Comparison of ENCODE assay signal across 40 cellular contexts in genomic region chr20:47161411-47161810, GRCh38.
"Had no signal": no experiment of that assay in that cellular context is flagged by ENCODE, and none has a peak within 500 bp of the region (broad histone marks: within the 10 kb centered on the region; RNA-seq: fewer than 3 reads in every experiment).

No MANE protein-coding gene starts in this region.

- H3K27ac Mint-ChIP-seq: activated naive CD4-positive, alpha-beta T cell treated with anti-CD3 and anti-CD28 coated beads for 36 hours; activated naive CD4-positive, alpha-beta T cell treated with anti-CD3 and anti-CD28 coated beads, Interleukin-2, amount 10 ng/mL, durations not matched to agents 7 days and 5 days; activated naive CD4-positive, alpha-beta T cell treated with anti-CD3 and anti-CD28 coated beads, Interleukin-2, amount 50 U/mL, for 24 hours; activated naive CD4-positive, alpha-beta T cell treated with anti-CD3 and anti-CD28 coated beads, Interleukin-2, amount 50 U/mL, for 72 hours; activated naive CD8-positive, alpha-beta T cell; activated naive CD8-positive, alpha-beta T cell treated with anti-CD3 and anti-CD28 coated beads for 36 hours; activated naive CD8-positive, alpha-beta T cell treated with anti-CD3 and anti-CD28 coated beads, Interleukin-2, amount 10 ng/mL, durations not matched to agents 7 days and 5 days; activated naive CD8-positive, alpha-beta T cell treated with anti-CD3 and anti-CD28 coated beads, Interleukin-2, amount 50 U/mL, for 24 hours; activated T-cell treated with anti-CD3 and anti-CD28 coated beads, Interleukin-2, amount 50 U/mL, for 24 hours; activated T-cell treated with anti-CD3 and anti-CD28 coated beads, Interleukin-2, amount 50 U/mL, for 72 hours; activated T-helper 1 cell treated with anti-CD3 and anti-CD28 coated beads, Interleukin-12 subunit alpha, Interleukin-12 subunit beta, Interleukin-2, Interleukin-4 antibody, amounts not matched to agents 30 ng/mL and 10 ng/mL and 1 ng/mL, durations not matched to agents 14 hours and 24 hours and 36 hours; activated T-helper 17 cell treated with anti-CD3 and anti-CD28 coated beads, Interleukin-2, amount 50 U/mL, for 72 hours; activated T-helper 2 cell treated with anti-CD3 and anti-CD28 coated beads, Interferon-gamma antibody, Interleukin-2, Interleukin-4, amounts not matched to agents 10 μg/mL and 5 μg/mL and 100 μg/mL, durations not matched to agents 14 hours and 24 hours and 36 hours; brain had no signal

- H3K4me3 Mint-ChIP-seq: activated naive CD4-positive, alpha-beta T cell treated with anti-CD3 and anti-CD28 coated beads for 36 hours; activated naive CD4-positive, alpha-beta T cell treated with anti-CD3 and anti-CD28 coated beads, Interleukin-2, amount 10 ng/mL, durations not matched to agents 7 days and 5 days; activated naive CD4-positive, alpha-beta T cell treated with anti-CD3 and anti-CD28 coated beads, Interleukin-2, amount 50 U/mL, for 24 hours; activated naive CD8-positive, alpha-beta T cell; activated naive CD8-positive, alpha-beta T cell treated with anti-CD3 and anti-CD28 coated beads for 36 hours; activated naive CD8-positive, alpha-beta T cell treated with anti-CD3 and anti-CD28 coated beads, Interleukin-2, amount 10 ng/mL, durations not matched to agents 7 days and 5 days; activated naive CD8-positive, alpha-beta T cell treated with anti-CD3 and anti-CD28 coated beads, Interleukin-2, amount 50 U/mL, for 24 hours; activated T-cell treated with anti-CD3 and anti-CD28 coated beads, Interleukin-2, amount 50 U/mL, for 24 hours; activated T-cell treated with anti-CD3 and anti-CD28 coated beads, Interleukin-2, amount 50 U/mL, for 4 hours; activated T-cell treated with anti-CD3 and anti-CD28 coated beads, Interleukin-2, amount 50 U/mL, for 72 hours; activated T-helper 1 cell treated with anti-CD3 and anti-CD28 coated beads, Interleukin-12 subunit alpha, Interleukin-12 subunit beta, Interleukin-2, Interleukin-4 antibody, amounts not matched to agents 30 ng/mL and 10 ng/mL and 1 ng/mL, durations not matched to agents 14 hours and 24 hours and 36 hours; activated T-helper 17 cell treated with anti-CD3 and anti-CD28 coated beads, Interleukin-2, amount 50 U/mL, for 72 hours; brain; central memory CD8-positive, alpha-beta T cell had no signal

- H3K36me3 ChIP-seq: adrenal gland, ascending aorta, brain microvascular endothelial cell, breast epithelium, cardiac muscle cell had no signal

- ATAC-seq: activated naive CD4-positive, alpha-beta T cell treated with anti-CD3 and anti-CD28 coated beads, Interleukin-2, amount 50 U/mL, for 72 hours; activated naive CD8-positive, alpha-beta T cell treated with anti-CD3 and anti-CD28 coated beads, Interleukin-2, amount 50 U/mL, for 24 hours; activated T-cell treated with anti-CD3 and anti-CD28 coated beads, Interleukin-2, amount 50 U/mL, for 4 hours; activated T-cell treated with anti-CD3 and anti-CD28 coated beads, Interleukin-2, amount 50 U/mL, for 72 hours; activated T-helper 17 cell treated with anti-CD3 and anti-CD28 coated beads, Interleukin-2, amount 50 U/mL, for 72 hours; body of pancreas had no signal

- H3K36me3 Mint-ChIP-seq: activated naive CD4-positive, alpha-beta T cell treated with anti-CD3 and anti-CD28 coated beads, Interleukin-2, amount 10 ng/mL, durations not matched to agents 7 days and 5 days; activated naive CD4-positive, alpha-beta T cell treated with anti-CD3 and anti-CD28 coated beads, Interleukin-2, amount 50 U/mL, for 24 hours; activated naive CD4-positive, alpha-beta T cell treated with anti-CD3 and anti-CD28 coated beads, Interleukin-2, amount 50 U/mL, for 72 hours; activated naive CD8-positive, alpha-beta T cell; activated naive CD8-positive, alpha-beta T cell treated with anti-CD3 and anti-CD28 coated beads for 36 hours; activated naive CD8-positive, alpha-beta T cell treated with anti-CD3 and anti-CD28 coated beads, Interleukin-2, amount 10 ng/mL, durations not matched to agents 7 days and 5 days had no signal

- H3K9me3 ChIP-seq: adrenal gland, ascending aorta, body of pancreas, breast epithelium had no signal

- H3K4me3 ChIP-seq: adrenal gland, ascending aorta, body of pancreas, breast epithelium, cardiac muscle cell had no signal

- FAIRE-seq: astrocyte, bronchial epithelial cell had no signal

- H3K4me1 Mint-ChIP-seq: activated naive CD4-positive, alpha-beta T cell treated with anti-CD3 and anti-CD28 coated beads, Interleukin-2, amount 10 ng/mL, durations not matched to agents 7 days and 5 days; activated naive CD4-positive, alpha-beta T cell treated with anti-CD3 and anti-CD28 coated beads, Interleukin-2, amount 50 U/mL, for 24 hours; activated naive CD8-positive, alpha-beta T cell treated with anti-CD3 and anti-CD28 coated beads for 36 hours; activated naive CD8-positive, alpha-beta T cell treated with anti-CD3 and anti-CD28 coated beads, Interleukin-2, amount 10 ng/mL, durations not matched to agents 7 days and 5 days; activated naive CD8-positive, alpha-beta T cell treated with anti-CD3 and anti-CD28 coated beads, Interleukin-2, amount 50 U/mL, for 24 hours; activated T-helper 17 cell treated with anti-CD3 and anti-CD28 coated beads, Interleukin-2, amount 50 U/mL, for 72 hours; brain; central memory CD8-positive, alpha-beta T cell had no signal

- H3K27ac ChIP-seq: adrenal gland, ascending aorta, body of pancreas, brain microvascular endothelial cell, breast epithelium, cardiac muscle cell had no signal

- H3K4me1 ChIP-seq: adrenal gland, ascending aorta, body of pancreas, breast epithelium had no signal

- H3K27me3 ChIP-seq: ascending aorta, body of pancreas, brain microvascular endothelial cell, breast epithelium had no signal

- H3K9me3 Mint-ChIP-seq: activated naive CD4-positive, alpha-beta T cell treated with anti-CD3 and anti-CD28 coated beads for 36 hours; activated naive CD4-positive, alpha-beta T cell treated with anti-CD3 and anti-CD28 coated beads, Interleukin-2, amount 10 ng/mL, durations not matched to agents 7 days and 5 days; activated naive CD4-positive, alpha-beta T cell treated with anti-CD3 and anti-CD28 coated beads, Interleukin-2, amount 50 U/mL, for 24 hours; activated naive CD4-positive, alpha-beta T cell treated with anti-CD3 and anti-CD28 coated beads, Interleukin-2, amount 50 U/mL, for 72 hours; activated naive CD8-positive, alpha-beta T cell treated with anti-CD3 and anti-CD28 coated beads, Interleukin-2, amount 10 ng/mL, durations not matched to agents 7 days and 5 days; activated naive CD8-positive, alpha-beta T cell treated with anti-CD3 and anti-CD28 coated beads, Interleukin-2, amount 50 U/mL, for 24 hours; activated T-cell treated with anti-CD3 and anti-CD28 coated beads, Interleukin-2, amount 50 U/mL, for 24 hours; activated T-cell treated with anti-CD3 and anti-CD28 coated beads, Interleukin-2, amount 50 U/mL, for 4 hours; activated T-cell treated with anti-CD3 and anti-CD28 coated beads, Interleukin-2, amount 50 U/mL, for 72 hours; activated T-helper 1 cell treated with anti-CD3 and anti-CD28 coated beads, Interleukin-12 subunit alpha, Interleukin-12 subunit beta, Interleukin-2, Interleukin-4 antibody, amounts not matched to agents 30 ng/mL and 10 ng/mL and 1 ng/mL, durations not matched to agents 14 hours and 24 hours and 36 hours; activated T-helper 17 cell treated with anti-CD3 and anti-CD28 coated beads, Interleukin-2, amount 50 U/mL, for 72 hours; activated T-helper 2 cell treated with anti-CD3 and anti-CD28 coated beads, Interferon-gamma antibody, Interleukin-2, Interleukin-4, amounts not matched to agents 10 μg/mL and 5 μg/mL and 100 μg/mL, durations not matched to agents 14 hours and 24 hours and 36 hours; central memory CD8-positive, alpha-beta T cell had no signal

- DNase-seq: activated effector memory CD4-positive, alpha-beta T cell treated with anti-CD3 and anti-CD28 coated beads, Interleukin-2, amount 50 U/mL, for 16 hours; activated effector memory CD4-positive, alpha-beta T cell treated with Interleukin-2 at 50 U/mL for 16 hours; activated gamma-delta T cell; activated gamma-delta T cell treated with Interleukin-2 at 50 U/mL for 16 hours; activated naive CD4-positive, alpha-beta T cell; activated naive CD4-positive, alpha-beta T cell treated with anti-CD3 and anti-CD28 coated beads for 36 hours; activated naive CD4-positive, alpha-beta T cell treated with anti-CD3 and anti-CD28 coated beads, Interleukin-2, amount 10 ng/mL, durations not matched to agents 7 days and 5 days; activated naive CD4-positive, alpha-beta T cell treated with anti-CD3 and anti-CD28 coated beads, Interleukin-2, amount 50 U/mL, for 16 hours; activated naive CD4-positive, alpha-beta T cell treated with Interleukin-2 at 50 U/mL for 16 hours; activated naive CD8-positive, alpha-beta T cell treated with anti-CD3 and anti-CD28 coated beads for 36 hours; activated naive CD8-positive, alpha-beta T cell treated with anti-CD3 and anti-CD28 coated beads, Interleukin-2, amount 10 ng/mL, durations not matched to agents 7 days and 5 days; activated naive CD8-positive, alpha-beta T cell treated with anti-CD3 and anti-CD28 coated beads, Interleukin-2, amount 50 U/mL, for 24 hours; activated T-cell treated with anti-CD3 and anti-CD28 coated beads, Interleukin-2, amount 50 U/mL, for 1 hour; activated T-cell treated with anti-CD3 and anti-CD28 coated beads, Interleukin-2, amount 50 U/mL, for 24 hours; activated T-cell treated with anti-CD3 and anti-CD28 coated beads, Interleukin-2, amount 50 U/mL, for 4 hours; activated T-cell treated with anti-CD3 and anti-CD28 coated beads, Interleukin-2, amount 50 U/mL, for 48 hours; activated T-cell treated with anti-CD3 and anti-CD28 coated beads, Interleukin-2, amount 50 U/mL, for 72 hours; adrenal gland; amniotic stem cell; amygdala; anterior cingulate cortex; aorta; body of pancreas; brain microvascular endothelial cell; caudate nucleus; central memory CD4-positive, alpha-beta T cell; cerebellar nuclear complex had no signal

- H3K27me3 Mint-ChIP-seq: activated naive CD4-positive, alpha-beta T cell treated with anti-CD3 and anti-CD28 coated beads, Interleukin-2, amount 50 U/mL, for 24 hours; activated naive CD8-positive, alpha-beta T cell; activated naive CD8-positive, alpha-beta T cell treated with anti-CD3 and anti-CD28 coated beads for 36 hours had no signal
